21 cellular contexts compared by ENCODE assay signal in genomic region chr15:57685719-57686118, GRCh38. TPM values are rescaled to one million over a fixed set of nuclear protein-coding genes. Genes with fewer than 3 reads are reported as not detected.
A peak's percentile ranks its signal among the peaks of the same experiment; 100 is the strongest.
DNase-seq lines count a peak whose midpoint lies in the region; TF ChIP-seq lines count a peak whose summit lies in the region.
"Had no signal": no experiment of that assay in that cellular context is flagged by ENCODE, and none has a peak within 500 bp of the region (broad histone marks: within the 10 kb centered on the region; RNA-seq: fewer than 3 reads in every experiment).

No MANE protein-coding gene starts in this region.

- peak overlapping the region; percentile 88 to 94 (median 93) for H3K27ac Mint-ChIP-seq in nephron
- H3K27ac Mint-ChIP-seq: activated B cell treated with CpG ODN at 0.5 μM for 24 hours; stimulated activated memory B cell treated with anti-CD40 and anti-IgM and Interleukin-4, amounts not matched to agents 10 μg/mL and 1 μg/mL and 100 μg/mL, for 72 hours; T-helper 17 cell had no signal

- H3K27me3 ChIP-seq in fibroblast of lung (ENCODE audit: control insufficient read depth, insufficient read depth, low read length) (no peaks in the 10 kb centered on the region), tibial artery (no peaks in the 10 kb centered on the region), Peyer's patch (no peaks in the 10 kb centered on the region)
- H3K27me3 ChIP-seq: SJSA1, transverse colon had no signal

- no peaks in the 10 kb centered on the region for H3K36me3 Mint-ChIP-seq in nephron (ENCODE audit: low read depth)
- H3K36me3 Mint-ChIP-seq: stimulated activated memory B cell treated with anti-CD40 and anti-IgM and Interleukin-4, amounts not matched to agents 10 μg/mL and 1 μg/mL and 100 μg/mL, for 72 hours had no signal

- no peaks in the 10 kb centered on the region for H3K79me2 ChIP-seq in fibroblast of lung (ENCODE audit: control insufficient read depth, insufficient read depth, low read length)

- intact Hi-C loops in tibial artery (cut with DNase I; ENCODE audit: low total_unique reads) = no loop called here

- no peaks in the 10 kb centered on the region for H4K20me1 ChIP-seq in fibroblast of lung (ENCODE audit: control insufficient read depth, extremely low read depth, insufficient read depth, low read length)

- no peak overlapping the region for H3K9ac ChIP-seq in fibroblast of lung (ENCODE audit: insufficient read depth, low read length)

- peak overlapping the region; percentile 68 for H2AFZ ChIP-seq in fibroblast of lung (ENCODE audit: low read length)
- H2AFZ ChIP-seq: PC-9 had no signal

- H3K4me1 ChIP-seq in fibroblast of lung (ENCODE audit: control insufficient read depth, extremely low read depth, insufficient read depth, low read length) = no peaks in the 10 kb centered on the region
- H3K4me1 ChIP-seq in tibial artery = peaks cover 0 to 35% (median 8%) of the 10 kb centered on the region in 4 donors
- no peaks in the 10 kb centered on the region for H3K4me1 ChIP-seq in Peyer's patch
- H3K4me1 ChIP-seq: SJSA1, transverse colon had no signal

- no peaks in the 10 kb centered on the region for H3K9me3 Mint-ChIP-seq in nephron
- H3K9me3 Mint-ChIP-seq: activated B cell treated with CpG ODN at 0.5 μM for 24 hours; stimulated activated memory B cell treated with anti-CD40 and anti-IgM and Interleukin-4, amounts not matched to agents 10 μg/mL and 1 μg/mL and 100 μg/mL, for 72 hours had no signal

- H3K9me3 ChIP-seq in fibroblast of lung (ENCODE audit: control insufficient read depth, insufficient read depth, low read depth, low read length) (no peaks in the 10 kb centered on the region), tibial artery (no peaks in the 10 kb centered on the region), Peyer's patch (no peaks in the 10 kb centered on the region)
- H3K9me3 ChIP-seq: SJSA1, transverse colon had no signal

- H3K36me3 ChIP-seq in fibroblast of lung (ENCODE audit: control insufficient read depth, insufficient read depth, low read length) = no peaks in the 10 kb centered on the region
- H3K36me3 ChIP-seq in tibial artery = no peaks in the 10 kb centered on the region
- H3K36me3 ChIP-seq in Peyer's patch = no peaks in the 10 kb centered on the region
- H3K36me3 ChIP-seq: SJSA1, transverse colon had no signal

- peak overlapping the region; percentile 13 for H3K4me2 ChIP-seq in fibroblast of lung (ENCODE audit: extremely low read depth, insufficient read depth, low read length)
- H3K4me2 ChIP-seq: PC-9 had no signal

- peaks cover 25% of the 10 kb centered on the region for H3K4me1 Mint-ChIP-seq in nephron
- H3K4me1 Mint-ChIP-seq: activated B cell treated with CpG ODN at 0.5 μM for 24 hours; stimulated activated memory B cell treated with anti-CD40 and anti-IgM and Interleukin-4, amounts not matched to agents 10 μg/mL and 1 μg/mL and 100 μg/mL, for 72 hours; T-helper 17 cell had no signal

- TF ChIP-seq CTCF in fibroblast of lung (conservative IDR thresholded peaks at IDR 0.05 in 1 of 2, IDR thresholded peaks at IDR 0.05 in 1 of 2; ENCODE audit: low read depth in 1 of 2, low read length in 2 of 2) (no peak), nephron (IDR thresholded peaks at IDR 0.05; ENCODE audit: unreplicated experiment in 3 of 3) (no peak), tibial artery (IDR thresholded peaks at IDR 0.05) (no peak), Peyer's patch (IDR thresholded peaks at IDR 0.05) (no peak)

- H3K27me3 Mint-ChIP-seq in nephron (ENCODE audit: low read depth) = no peaks in the 10 kb centered on the region
- H3K27me3 Mint-ChIP-seq: activated B cell treated with CpG ODN at 0.5 μM for 24 hours had no signal

- no peak overlapping the region for H3K27ac ChIP-seq in fibroblast of lung (ENCODE audit: insufficient read depth, low read length)
- peak overlapping the region; percentile 70 to 72 for H3K27ac ChIP-seq in tibial artery
- no peak overlapping the region for H3K27ac ChIP-seq in Peyer's patch
- H3K27ac ChIP-seq: PC-9, SJSA1, transverse colon had no signal

- H3K4me3 Mint-ChIP-seq in nephron = peak overlapping the region in 1 of 3 experiments; percentile 10
- H3K4me3 Mint-ChIP-seq: activated B cell treated with CpG ODN at 0.5 μM for 24 hours; stimulated activated memory B cell treated with anti-CD40 and anti-IgM and Interleukin-4, amounts not matched to agents 10 μg/mL and 1 μg/mL and 100 μg/mL, for 72 hours; T-helper 17 cell had no signal

- H3K4me3 ChIP-seq in fibroblast of lung (replicated peaks in 1 of 4; ENCODE audit: control extremely low read depth in 1 of 4, insufficient read depth in 1 of 4, low read depth in 3 of 4, low read length in 4 of 4) (no peak overlapping the region), tibial artery (peak overlapping the region; percentile 13 to 20), Peyer's patch (no peak overlapping the region)
- H3K4me3 ChIP-seq: PC-9, SJSA1, transverse colon had no signal

- no peak for TF ChIP-seq POLR2A in Peyer's patch (IDR thresholded peaks at IDR 0.05)

- DNase-seq in NCI-H460 (ENCODE audit: extremely low read depth, low read depth) (peak; percentile 67), fibroblast of lung (ENCODE audit: low read depth in 2 of 2) (no peak), tibial artery (no peak), Peyer's patch (no peak), NCI-H524 (lab: John Stamatoyannopoulos, UW) (no peak), NCI-H526 (lab: John Stamatoyannopoulos, UW) (no peak)
- DNase-seq: activated B cell treated with CpG ODN at 0.5 μM for 24 hours; activated naive CD4-positive, alpha-beta T cell treated with anti-CD3 and anti-CD28 coated beads, Interleukin-2, amount 50 U/mL, for 16 hours; activated T-cell treated with anti-CD3 and anti-CD28 coated beads, Interleukin-2, amount 50 U/mL, for 48 hours; cortex of kidney; foreskin melanocyte; Karpas-422; NCI-H1048; NCI-H2029 treated with DMSO at 0.1 percent for 48 hours; NCI-H510A; PC-9; T-helper 17 cell; transverse colon had no signal

RNA-seq across cellular contexts. Expression of gene POLR2M, which starts 20.8 kb away (rescaled TPM):
- 175 and 194 TPM in 2 replicates for total RNA-seq in NCI-H460 (2014; rRNA removed; shearing (Covaris generic))
- 22.1 and 32.4 TPM in 2 replicates for polyA plus RNA-seq in NCI-H460 (2014; cell fraction: nucleus; rRNA removed)
- total RNA-seq in fibroblast of lung (287 and 595 TPM in 2 replicates), Peyer's patch (100 to 1,000 TPM; 141 to 595 (median 211) TPM)
- polyA plus RNA-seq in fibroblast of lung = 64.0 and 70.8 TPM in 2 replicates
- polyA plus RNA-seq in fibroblast of lung (2012) = 32.2 and 33.0 TPM in 2 replicates
- 36.0 and 46.6 TPM in 2 replicates for polyA minus RNA-seq in fibroblast of lung (ENCODE audit: low replicate concordance)

Comparison
In these comparisons a context has a peak if more than half of its experiments do, and no peak if none do; other contexts are left out.
1. H3K27ac ChIP-seq: peak in tibial artery (2 of 2); none in fibroblast of lung (single experiment) and Peyer's patch (0 of 4).
2. H3K4me3 ChIP-seq: peak in tibial artery (2 of 2); none in fibroblast of lung (0 of 4) and Peyer's patch (0 of 4).